Comparison of ENCODE assay signal across 18 cellular contexts in genomic region chr2:174888136-174888535, GRCh38.
"Had no signal": no experiment of that assay in that cellular context is flagged by ENCODE, and none has a peak within 500 bp of the region (broad histone marks: within the 10 kb centered on the region; RNA-seq: fewer than 3 reads in every experiment).

No MANE protein-coding gene starts in this region.

- H3K36me3 Mint-ChIP-seq: activated naive CD4-positive, alpha-beta T cell treated with anti-CD3 and anti-CD28 coated beads, Interleukin-2, amount 50 U/mL, for 72 hours had no signal

- ATAC-seq: activated CD4-positive, alpha-beta T cell treated with anti-CD3 and anti-CD28 coated beads for 36 hours; activated naive CD4-positive, alpha-beta T cell treated with anti-CD3 and anti-CD28 coated beads, Interleukin-2, amount 50 U/mL, for 72 hours; body of pancreas; right cardiac atrium; stimulated activated naive CD8-positive, alpha-beta T cell treated with anti-CD3 and anti-CD28 coated beads, Interleukin-15, Interleukin-2, amounts not matched to agents 100 U/mL and 50 U/mL, for 24 hours had no signal

- H3K27me3 Mint-ChIP-seq: activated CD4-positive, alpha-beta T cell treated with anti-CD3 and anti-CD28 coated beads for 36 hours had no signal

- H3K4me3 ChIP-seq: body of pancreas, esophagus muscularis mucosa, left ventricle myocardium inferior, prostate gland, tibial artery, uterus had no signal

- H3K27ac Mint-ChIP-seq: activated CD4-positive, alpha-beta T cell treated with anti-CD3 and anti-CD28 coated beads for 36 hours; activated naive CD4-positive, alpha-beta T cell treated with anti-CD3 and anti-CD28 coated beads, Interleukin-2, amount 50 U/mL, for 72 hours had no signal

- H3K4me3 Mint-ChIP-seq: activated CD4-positive, alpha-beta T cell treated with anti-CD3 and anti-CD28 coated beads for 36 hours had no signal

- H3K36me3 ChIP-seq: esophagus muscularis mucosa, left ventricle myocardium inferior, prostate gland, tibial artery, uterus had no signal

- DNase-seq: activated CD4-positive, alpha-beta T cell treated with anti-CD3 and anti-CD28 coated beads for 36 hours; activated CD4-positive, alpha-beta T cell treated with anti-CD3 and anti-CD28 coated beads, Interleukin-2, amount 50 U/mL, for 48 hours; activated gamma-delta T cell treated with Interleukin-2 at 50 U/mL for 16 hours; body of pancreas; central memory CD4-positive, alpha-beta T cell; effector CD8-positive, alpha-beta T cell; head of caudate nucleus; kidney; left ventricle myocardium inferior; mammary epithelial cell; right cardiac atrium; stimulated activated CD4-positive, alpha-beta T cell treated with anti-CD3 and anti-CD28 coated beads, Interleukin-2, amount 100 ng/mL, for 24 hours; stimulated activated naive CD8-positive, alpha-beta T cell treated with anti-CD3 and anti-CD28 coated beads, Interleukin-15, Interleukin-2, amounts not matched to agents 100 U/mL and 50 U/mL, for 24 hours; tibial artery; uterus had no signal

- H3K9me3 Mint-ChIP-seq: activated naive CD4-positive, alpha-beta T cell treated with anti-CD3 and anti-CD28 coated beads, Interleukin-2, amount 50 U/mL, for 72 hours had no signal

- H3K27ac ChIP-seq: body of pancreas, esophagus muscularis mucosa, left ventricle myocardium inferior, prostate gland, tibial artery, uterus had no signal

- H3K4me1 ChIP-seq: body of pancreas, left ventricle myocardium inferior, prostate gland, uterus had no signal

- H3K27me3 ChIP-seq: body of pancreas, esophagus muscularis mucosa, tibial artery, uterus had no signal

- H3K9me3 ChIP-seq: body of pancreas, esophagus muscularis mucosa, left ventricle myocardium inferior, prostate gland, tibial artery, uterus had no signal
